8 cellular contexts compared by ENCODE assay signal in the genomic region with DNA sequence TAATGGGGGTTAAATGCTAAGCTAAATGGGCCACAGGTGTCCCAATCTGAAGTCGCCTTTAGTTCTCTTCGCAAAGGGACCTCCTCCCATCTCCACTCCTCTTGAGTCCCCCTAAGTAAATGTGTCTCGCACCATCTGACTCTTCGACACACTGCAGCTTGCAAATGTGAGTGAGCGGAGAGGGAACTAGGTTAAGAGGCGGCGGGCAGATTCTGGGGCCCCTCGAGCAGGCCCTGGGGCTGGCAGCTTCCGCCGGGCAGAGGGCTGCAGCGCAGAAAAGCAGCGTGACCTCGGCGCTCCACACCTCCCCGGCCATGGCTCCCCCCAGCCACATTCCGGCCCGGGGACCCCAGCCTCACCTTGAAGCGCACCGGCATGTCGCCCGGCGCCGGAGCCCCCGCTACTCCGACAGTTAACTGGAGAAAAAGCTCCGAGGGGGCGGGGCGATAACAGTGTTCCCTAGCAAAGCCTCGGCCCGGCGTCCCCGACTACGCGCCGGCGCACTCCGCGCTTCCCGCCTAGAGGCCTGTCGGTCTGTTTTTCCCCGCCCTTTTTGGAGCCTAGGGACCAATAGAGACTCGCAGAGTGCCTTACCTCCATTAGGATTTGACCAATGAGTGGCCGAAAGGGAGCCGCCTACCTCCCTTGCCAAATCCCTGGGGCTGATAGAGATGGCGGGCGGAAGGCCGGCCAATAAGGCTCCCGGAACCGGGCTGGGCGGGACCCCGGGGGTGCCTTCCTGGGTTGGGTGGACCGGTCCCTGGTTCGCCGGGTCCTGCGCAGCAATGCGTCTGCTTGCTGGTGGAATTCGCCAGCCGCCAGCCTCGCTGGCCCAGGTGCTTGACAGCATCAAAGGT. TPM values are rescaled to one million over a fixed set of nuclear protein-coding genes. Genes with fewer than 3 reads are reported as not detected.
A peak's percentile ranks its signal among the peaks of the same experiment; 100 is the strongest.
DNase-seq lines count a peak whose midpoint lies in the region; ATAC-seq, FAIRE-seq and TF ChIP-seq lines count a peak whose summit lies in the region.

A gene with protein sequence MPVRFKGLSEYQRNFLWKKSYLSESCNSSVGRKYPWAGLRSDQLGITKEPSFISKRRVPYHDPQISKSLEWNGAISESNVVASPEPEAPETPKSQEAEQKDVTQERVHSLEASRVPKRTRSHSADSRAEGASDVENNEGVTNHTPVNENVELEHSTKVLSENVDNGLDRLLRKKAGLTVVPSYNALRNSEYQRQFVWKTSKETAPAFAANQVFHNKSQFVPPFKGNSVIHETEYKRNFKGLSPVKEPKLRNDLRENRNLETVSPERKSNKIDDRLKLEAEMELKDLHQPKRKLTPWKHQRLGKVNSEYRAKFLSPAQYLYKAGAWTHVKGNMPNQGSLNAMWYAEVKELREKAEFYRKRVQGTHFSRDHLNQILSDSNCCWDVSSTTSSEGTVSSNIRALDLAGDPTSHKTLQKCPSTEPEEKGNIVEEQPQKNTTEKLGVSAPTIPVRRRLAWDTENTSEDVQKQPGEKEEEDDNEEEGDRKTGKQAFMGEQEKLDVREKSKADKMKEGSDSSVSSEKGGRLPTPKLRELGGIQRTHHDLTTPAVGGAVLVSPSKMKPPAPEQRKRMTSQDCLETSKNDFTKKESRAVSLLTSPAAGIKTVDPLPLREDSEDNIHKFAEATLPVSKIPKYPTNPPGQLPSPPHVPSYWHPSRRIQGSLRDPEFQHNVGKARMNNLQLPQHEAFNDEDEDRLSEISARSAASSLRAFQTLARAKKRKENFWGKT (minus strand): TSS at position 494 of the 857 bp plus-strand sequence. CDS start 117 bp downstream, at position 377.

- H3K9me3 ChIP-seq in T-helper 17 cell (ENCODE audit: control insufficient read depth, low read length, poor library complexity, severe bottlenecking) (no peaks in the 10 kb centered on the region), right atrium auricular region (no peaks in the 10 kb centered on the region), psoas muscle (no peaks in the 10 kb centered on the region)

- peaks cover 0 to 34% of the 10 kb centered on the region in 2 donors for H3K4me1 ChIP-seq in right atrium auricular region
- H3K4me1 ChIP-seq in psoas muscle: peaks cover 5% of the 10 kb centered on the region

- H3K27ac Mint-ChIP-seq in T-helper 17 cell: peak within 1 kb of the TSS; percentile 87

- peak within 1 kb of the TSS; percentile 58 for H3K27ac ChIP-seq in angular gyrus (ENCODE audit: low read depth, low read length)
- H3K27ac ChIP-seq in right atrium auricular region: peak within 1 kb of the TSS; percentile 67 to 70
- peak within 1 kb of the TSS; percentile 44 for H3K27ac ChIP-seq in psoas muscle

- H3K4me3 ChIP-seq in right atrium auricular region: peak within 1 kb of the TSS; percentile 71 to 82
- H3K4me3 ChIP-seq in psoas muscle: peak within 1 kb of the TSS; percentile 83

- ATAC-seq in HG02885 (IDR thresholded peaks at IDR 0.05; ENCODE audit: poor library complexity, unreplicated experiment) (peak; percentile 98), T-helper 17 cell (peak; percentile 97), psoas muscle (peak; percentile 99 to 100 (median 99))

- H3K27me3 Mint-ChIP-seq in T-helper 17 cell: peaks cover 5% of the 10 kb centered on the region

- peaks cover 34% of the 10 kb centered on the region for H3K4me1 Mint-ChIP-seq in T-helper 17 cell

- WGBS in psoas muscle, 3 donors: 0 to 1% (median 1%) methylated on average over 47 to 59 of the region's 59 CpGs

- no peak for FAIRE-seq in urothelium cell line (lab: Jason Lieb, UNC)

- H3K27me3 ChIP-seq in right atrium auricular region (no peaks in the 10 kb centered on the region), psoas muscle (ENCODE audit: insufficient read depth in 3 of 3, low read length in 2 of 3) (no peaks in the 10 kb centered on the region)

- TF ChIP-seq CTCF in right atrium auricular region (IDR thresholded peaks at IDR 0.05) (no peak), psoas muscle (IDR thresholded peaks at IDR 0.05) (no peak)

- TF ChIP-seq POLR2A in GM15510 (IDR thresholded peaks at IDR 0.05; ENCODE audit: borderline replicate concordance, extremely low read depth, insufficient read length): peak; percentile 72

- H3K4me3 Mint-ChIP-seq in T-helper 17 cell: peak within 1 kb of the TSS; percentile 87

- peaks cover 3% of the 10 kb centered on the region for H3K36me3 Mint-ChIP-seq in T-helper 17 cell (ENCODE audit: low read depth)

- H3K36me3 ChIP-seq in right atrium auricular region (no peaks in the 10 kb centered on the region), psoas muscle (ENCODE audit: insufficient read depth in 1 of 2, low read depth in 1 of 2) (peaks cover 0 to 3% of the 10 kb centered on the region in 2 donors)

- DNase-seq in NCI-H1694 treated with DMSO at 0.1 percent for 48 hours (lab: John Stamatoyannopoulos, UW): peak; percentile 95
- DNase-seq in T-helper 17 cell: peak; percentile 89 to 95 (median 95)
- DNase-seq in right atrium auricular region (ENCODE audit: low spot score): peak; percentile 98
- peak; percentile 96 to 97 for DNase-seq in psoas muscle
- peak; percentile 93 for DNase-seq in urothelium cell line (ENCODE audit: low spot score)

- intact Hi-C loops in psoas muscle (cut with DNase I): no loop called here

RNA-seq across cellular contexts. Expression of the gene that starts here (rescaled TPM):
- total RNA-seq in T-helper 17 cell (10 to 100 TPM; 16.3 to 18.7 TPM), right atrium auricular region (10 to 100 TPM in 1 of 2 donors, 1 to 10 TPM in 1; 8.3 to 12.8 TPM), psoas muscle (1 to 10 TPM; 1.7 to 3.5 (median 2.8) TPM)
- 1 to 10 TPM; 3.6 to 9.8 (median 3.6) TPM for polyA plus RNA-seq in psoas muscle

Comparison
In these comparisons a context has a peak if more than half of its experiments do, and no peak if none do; other contexts are left out.
1. Peak in every context shown above with its lines: DNase-seq, ATAC-seq, H3K4me3 ChIP-seq and H3K27ac ChIP-seq.